Comparison of ENCODE assay signal across 7 cellular contexts in the genomic region with DNA sequence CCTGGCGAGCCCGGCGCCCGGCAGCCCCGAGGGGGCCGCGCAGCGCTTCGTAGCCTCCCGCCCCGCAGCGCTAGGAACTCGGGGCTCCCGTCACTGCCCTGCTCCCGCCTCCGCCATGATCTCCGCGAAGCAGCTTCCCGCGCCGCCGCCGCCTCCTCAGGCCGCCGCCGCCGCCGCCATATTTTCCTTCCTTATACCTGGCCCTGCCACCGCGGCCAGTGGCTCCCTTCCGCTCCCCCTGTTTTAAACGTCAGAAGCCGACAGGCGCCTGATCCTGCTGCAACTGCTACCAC. TPM values are rescaled to one million over a fixed set of nuclear protein-coding genes. Genes with fewer than 3 reads are reported as not detected.
A peak's percentile ranks its signal among the peaks of the same experiment; 100 is the strongest.
DNase-seq lines count a peak whose midpoint lies in the region; ATAC-seq and TF ChIP-seq lines count a peak whose summit lies in the region.

No MANE protein-coding gene starts in this region.

- no peaks in the 10 kb centered on the region for H3K9me3 ChIP-seq in MM.1S (replicated peaks; ENCODE audit: insufficient read depth, low read length)

- H3K9ac ChIP-seq in MM.1S (ENCODE audit: low read length) = peak overlapping the region; percentile 95

- peaks cover 5% of the 10 kb centered on the region; the same call in 1 of the 2 replicates for H3F3A ChIP-seq in GM23338 (replicated peaks; ENCODE audit: low read depth)
- no peaks in the 10 kb centered on the region for H3F3A ChIP-seq in MM.1S (ENCODE audit: insufficient read depth, low read length)

- TF ChIP-seq CTCF in GM23338 (conservative IDR thresholded peaks at IDR 0.05; ENCODE audit: low read depth in 2 of 2) (no peak), MM.1S (IDR thresholded peaks at IDR 0.05; ENCODE audit: low read length) (no peak), chondrocyte (IDR thresholded peaks at IDR 0.05) (no peak)

- H3K79me2 ChIP-seq in GM23338 (replicated peaks; ENCODE audit: insufficient read depth) = peaks cover 52% of the 10 kb centered on the region
- H3K79me2 ChIP-seq in MM.1S (ENCODE audit: low read length) = peaks cover 46% of the 10 kb centered on the region

- DNase-seq in GM23338 (ENCODE audit: low spot score) (no peak), MM.1S (peak; percentile 10), chondrocyte (ENCODE audit: low spot score) (no peak), middle frontal gyrus (ENCODE audit: extremely low spot score, low spot score) (peak; percentile 27), NCI-H187 treated with DMSO at 0.1 percent for 48 hours (lab: John Stamatoyannopoulos, UW) (no peak), COLO829 (ENCODE audit: low spot score) (no peak)

- H3K27me3 Mint-ChIP-seq in GM23338 (ENCODE audit: insufficient read depth, low read depth, poor library complexity) (peaks cover 5% of the 10 kb centered on the region), chondrocyte (ENCODE audit: low read depth) (no peaks in the 10 kb centered on the region)

- H3K9me2 ChIP-seq in GM23338 (ENCODE audit: insufficient read depth) (no peaks in the 10 kb centered on the region), MM.1S (replicated peaks; ENCODE audit: insufficient read depth, low read length) (no peaks in the 10 kb centered on the region)

- H3K4me1 ChIP-seq in GM23338 (ENCODE audit: insufficient read depth) (peaks cover 18% of the 10 kb centered on the region), MM.1S (ENCODE audit: low read length) (no peaks in the 10 kb centered on the region)

- peaks cover 36% of the 10 kb centered on the region for H3K36me3 Mint-ChIP-seq in GM23338 (ENCODE audit: low read depth)
- H3K36me3 Mint-ChIP-seq in chondrocyte (ENCODE audit: low read depth) = peaks cover 4% of the 10 kb centered on the region

- peak overlapping the region; percentile 85 for H3K4me2 ChIP-seq in GM23338
- H3K4me2 ChIP-seq in MM.1S (ENCODE audit: low read depth, low read length) = no peak overlapping the region

- H3K9me3 Mint-ChIP-seq in GM23338 (peaks cover 2% of the 10 kb centered on the region; the same call in 2 of the 3 replicates), chondrocyte (ENCODE audit: low read depth) (no peaks in the 10 kb centered on the region)

- peak overlapping the region; percentile 63; the same call in 1 of the 2 replicates for H2AFZ ChIP-seq in GM23338
- H2AFZ ChIP-seq in MM.1S (ENCODE audit: low read length) = 0 out of 2 replicates have a peak overlapping the region, but pooled peaks have one; percentile 23

- H3K27ac ChIP-seq in GM23338 (ENCODE audit: low read depth) (peak overlapping the region; percentile 100), MM.1S (ENCODE audit: low read length) (peak overlapping the region; percentile 97)

- H4K20me1 ChIP-seq in GM23338 (replicated peaks; ENCODE audit: insufficient read depth) (peaks cover 38% of the 10 kb centered on the region), MM.1S (ENCODE audit: insufficient read depth, low read length) (peaks cover 3% of the 10 kb centered on the region)

- no peaks in the 10 kb centered on the region for H3K27me3 ChIP-seq in GM23338 (ENCODE audit: insufficient read depth)
- no peaks in the 10 kb centered on the region for H3K27me3 ChIP-seq in MM.1S (replicated peaks; ENCODE audit: insufficient read depth, low read length)

- ATAC-seq in GM18517 (IDR thresholded peaks at IDR 0.05; ENCODE audit: unreplicated experiment) (peak; percentile 24), GM23338 (peak; percentile 30)

- H3K27ac Mint-ChIP-seq in GM23338 (peak overlapping the region; percentile 100), chondrocyte (ENCODE audit: unreplicated experiment) (peak overlapping the region; percentile 100)

- H3K4me3 ChIP-seq in GM23338 (peak overlapping the region; percentile 77), MM.1S (ENCODE audit: low read length) (peak overlapping the region; percentile 80)

- peak overlapping the region; percentile 95 for H3K4me3 Mint-ChIP-seq in GM23338
- peak overlapping the region; percentile 100 for H3K4me3 Mint-ChIP-seq in chondrocyte (ENCODE audit: unreplicated experiment)

- H3K36me3 ChIP-seq in GM23338 (ENCODE audit: insufficient read depth) (peaks cover 9% of the 10 kb centered on the region), MM.1S (replicated peaks; ENCODE audit: insufficient read depth, low read length) (no peaks in the 10 kb centered on the region)

- peaks cover 8% of the 10 kb centered on the region for H3K4me1 Mint-ChIP-seq in GM23338
- peaks cover 27% of the 10 kb centered on the region for H3K4me1 Mint-ChIP-seq in chondrocyte (ENCODE audit: low read depth)

TF ChIP-seq in GM23338, 12 proteins besides CTCF, POLR2A, EP300 and RAD21 (continues in another document):
- TF ChIP-seq, protein P1, sequence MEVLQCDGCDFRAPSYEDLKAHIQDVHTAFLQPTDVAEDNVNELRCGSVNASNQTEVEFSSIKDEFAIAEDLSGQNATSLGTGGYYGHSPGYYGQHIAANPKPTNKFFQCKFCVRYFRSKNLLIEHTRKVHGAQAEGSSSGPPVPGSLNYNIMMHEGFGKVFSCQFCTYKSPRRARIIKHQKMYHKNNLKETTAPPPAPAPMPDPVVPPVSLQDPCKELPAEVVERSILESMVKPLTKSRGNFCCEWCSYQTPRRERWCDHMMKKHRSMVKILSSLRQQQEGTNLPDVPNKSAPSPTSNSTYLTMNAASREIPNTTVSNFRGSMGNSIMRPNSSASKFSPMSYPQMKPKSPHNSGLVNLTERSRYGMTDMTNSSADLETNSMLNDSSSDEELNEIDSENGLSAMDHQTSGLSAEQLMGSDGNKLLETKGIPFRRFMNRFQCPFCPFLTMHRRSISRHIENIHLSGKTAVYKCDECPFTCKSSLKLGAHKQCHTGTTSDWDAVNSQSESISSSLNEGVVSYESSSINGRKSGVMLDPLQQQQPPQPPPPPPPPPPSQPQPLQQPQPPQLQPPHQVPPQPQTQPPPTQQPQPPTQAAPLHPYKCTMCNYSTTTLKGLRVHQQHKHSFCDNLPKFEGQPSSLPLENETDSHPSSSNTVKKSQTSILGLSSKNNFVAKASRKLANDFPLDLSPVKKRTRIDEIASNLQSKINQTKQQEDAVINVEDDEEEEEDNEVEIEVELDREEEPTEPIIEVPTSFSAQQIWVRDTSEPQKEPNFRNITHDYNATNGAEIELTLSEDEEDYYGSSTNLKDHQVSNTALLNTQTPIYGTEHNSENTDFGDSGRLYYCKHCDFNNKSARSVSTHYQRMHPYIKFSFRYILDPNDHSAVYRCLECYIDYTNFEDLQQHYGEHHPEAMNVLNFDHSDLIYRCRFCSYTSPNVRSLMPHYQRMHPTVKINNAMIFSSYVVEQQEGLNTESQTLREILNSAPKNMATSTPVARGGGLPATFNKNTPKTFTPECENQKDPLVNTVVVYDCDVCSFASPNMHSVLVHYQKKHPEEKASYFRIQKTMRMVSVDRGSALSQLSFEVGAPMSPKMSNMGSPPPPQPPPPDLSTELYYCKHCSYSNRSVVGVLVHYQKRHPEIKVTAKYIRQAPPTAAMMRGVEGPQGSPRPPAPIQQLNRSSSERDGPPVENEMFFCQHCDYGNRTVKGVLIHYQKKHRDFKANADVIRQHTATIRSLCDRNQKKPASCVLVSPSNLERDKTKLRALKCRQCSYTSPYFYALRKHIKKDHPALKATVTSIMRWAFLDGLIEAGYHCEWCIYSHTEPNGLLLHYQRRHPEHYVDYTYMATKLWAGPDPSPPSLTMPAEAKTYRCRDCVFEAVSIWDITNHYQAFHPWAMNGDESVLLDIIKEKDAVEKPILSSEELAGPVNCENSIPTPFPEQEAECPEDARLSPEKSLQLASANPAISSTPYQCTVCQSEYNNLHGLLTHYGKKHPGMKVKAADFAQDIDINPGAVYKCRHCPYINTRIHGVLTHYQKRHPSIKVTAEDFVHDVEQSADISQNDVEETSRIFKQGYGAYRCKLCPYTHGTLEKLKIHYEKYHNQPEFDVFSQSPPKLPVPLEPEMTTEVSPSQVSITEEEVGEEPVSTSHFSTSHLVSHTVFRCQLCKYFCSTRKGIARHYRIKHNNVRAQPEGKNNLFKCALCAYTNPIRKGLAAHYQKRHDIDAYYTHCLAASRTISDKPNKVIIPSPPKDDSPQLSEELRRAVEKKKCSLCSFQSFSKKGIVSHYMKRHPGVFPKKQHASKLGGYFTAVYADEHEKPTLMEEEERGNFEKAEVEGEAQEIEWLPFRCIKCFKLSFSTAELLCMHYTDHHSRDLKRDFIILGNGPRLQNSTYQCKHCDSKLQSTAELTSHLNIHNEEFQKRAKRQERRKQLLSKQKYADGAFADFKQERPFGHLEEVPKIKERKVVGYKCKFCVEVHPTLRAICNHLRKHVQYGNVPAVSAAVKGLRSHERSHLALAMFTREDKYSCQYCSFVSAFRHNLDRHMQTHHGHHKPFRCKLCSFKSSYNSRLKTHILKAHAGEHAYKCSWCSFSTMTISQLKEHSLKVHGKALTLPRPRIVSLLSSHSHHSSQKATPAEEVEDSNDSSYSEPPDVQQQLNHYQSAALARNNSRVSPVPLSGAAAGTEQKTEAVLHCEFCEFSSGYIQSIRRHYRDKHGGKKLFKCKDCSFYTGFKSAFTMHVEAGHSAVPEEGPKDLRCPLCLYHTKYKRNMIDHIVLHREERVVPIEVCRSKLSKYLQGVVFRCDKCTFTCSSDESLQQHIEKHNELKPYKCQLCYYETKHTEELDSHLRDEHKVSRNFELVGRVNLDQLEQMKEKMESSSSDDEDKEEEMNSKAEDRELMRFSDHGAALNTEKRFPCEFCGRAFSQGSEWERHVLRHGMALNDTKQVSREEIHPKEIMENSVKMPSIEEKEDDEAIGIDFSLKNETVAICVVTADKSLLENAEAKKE (CRISPR knock-in tag; IDR thresholded peaks at IDR 0.05) = no peak
- TF ChIP-seq EZH2 (IDR thresholded peaks at IDR 0.05; ENCODE audit: low read depth, unreplicated experiment) = no peak
- TF ChIP-seq JUNB (IDR thresholded peaks at IDR 0.05; ENCODE audit: unreplicated experiment) = no peak
- TF ChIP-seq NANOG (IDR thresholded peaks at IDR 0.05; ENCODE audit: borderline replicate concordance) = no peak
- no peak for TF ChIP-seq STAT1 (IDR thresholded peaks at IDR 0.05; ENCODE audit: unreplicated experiment)
- no peak for TF ChIP-seq ZNF114 (CRISPR knock-in tag; IDR thresholded peaks at IDR 0.05)
- TF ChIP-seq POLR2AphosphoS5 (IDR thresholded peaks at IDR 0.05; ENCODE audit: low read depth) = no peak
- no peak for TF ChIP-seq EZH2phosphoT487 (IDR thresholded peaks at IDR 0.05; ENCODE audit: unreplicated experiment)

RNA-seq across cellular contexts. Expression of a gene that starts 0.3 kb away (rescaled TPM):
- 105 and 128 TPM in 2 replicates for total RNA-seq in GM23338 (2014; rRNA removed; shearing (Covaris generic))
- 45.8 and 50.3 TPM in 2 replicates for polyA plus RNA-seq in GM23338 (2016; fragmentation: Nextera tagmentation; extraction: Ambion mirVana)
- total RNA-seq in chondrocyte = 57.7 to 73.9 TPM (median 64.5 TPM) in 3 replicates

Comparison
In these comparisons a context has a peak if more than half of its experiments do, and no peak if none do; other contexts are left out.
1. DNase-seq: peak in MM.1S (single experiment) and middle frontal gyrus (single experiment); none in GM23338 (single experiment), chondrocyte (single experiment), NCI-H187 treated with DMSO at 0.1 percent for 48 hours (single experiment) and COLO829 (single experiment).